12 cellular contexts compared by ENCODE assay signal in genomic region chr3:127011270-127011992, GRCh38. TPM values are rescaled to one million over a fixed set of nuclear protein-coding genes. Genes with fewer than 3 reads are reported as not detected.
DNase-seq lines count a peak whose midpoint lies in the region; ATAC-seq and TF ChIP-seq lines count a peak whose summit lies in the region.
"Had no signal": no experiment of that assay in that cellular context is flagged by ENCODE, and none has a peak within 500 bp of the region (broad histone marks: within the 10 kb centered on the region; RNA-seq: fewer than 3 reads in every experiment).

No MANE protein-coding gene starts in this region.

- peak; percentile 19 for DNase-seq in GM04504 (ENCODE audit: low read depth)
- peak in 2 of 4 donors; percentile 20 to 36 for DNase-seq in body of pancreas
- peak; percentile 62 for DNase-seq in left ventricle myocardium superior
- no peak for DNase-seq in cerebellar cortex (ENCODE audit: low spot score)
- no peak for DNase-seq in activated T-cell treated with anti-CD3 and anti-CD28 coated beads for 4 hours
- no peak for DNase-seq in activated CD8-positive, alpha-beta memory T cell treated with anti-CD3 and anti-CD28 coated beads, Interleukin-2, amount 50 U/mL, for 4 hours
- DNase-seq in vagina (ENCODE audit: extremely low spot score in 2 of 2), result no peak
- DNase-seq: activated CD4-positive, alpha-beta T cell treated with anti-CD3 and anti-CD28 coated beads, Interleukin-2, amount 10 ng/mL, durations not matched to agents 24 days and 14 days; C1 segment of cervical spinal cord; NCI-H187 had no signal

- ATAC-seq in body of pancreas, result peak; percentile 34
- ATAC-seq in left ventricle myocardium superior, result peak; percentile 68

- H3K36me3 ChIP-seq in ACC112 (ENCODE audit: insufficient read depth, low read length) (peaks cover 8% of the 10 kb centered on the region; the same call in 1 of the 2 replicates), body of pancreas (replicated peaks in 1 of 2; ENCODE audit: insufficient read depth in 1 of 2, low read depth in 2 of 2) (peaks cover 4 to 5% of the 10 kb centered on the region in 2 donors), vagina (peaks cover 4 to 29% of the 10 kb centered on the region in 2 donors)

- H3K27ac ChIP-seq in ACC112 (ENCODE audit: low read depth, low read length) (peak overlapping the region; percentile 43), body of pancreas (no peak overlapping the region), vagina (no peak overlapping the region)
- H3K27ac ChIP-seq: parathyroid adenoma had no signal

- H3K4me3 ChIP-seq in ACC112 (ENCODE audit: low read depth, low read length) (no peak overlapping the region), body of pancreas (no peak overlapping the region), vagina (no peak overlapping the region)

- H3K4me1 ChIP-seq in ACC112 (ENCODE audit: control insufficient read depth, insufficient read depth, low read length, unreplicated experiment) (peaks cover 15% of the 10 kb centered on the region), body of pancreas (no peaks in the 10 kb centered on the region), vagina (no peaks in the 10 kb centered on the region)
- H3K4me1 ChIP-seq: parathyroid adenoma had no signal

- TF ChIP-seq POLR2A in body of pancreas (IDR thresholded peaks at IDR 0.05) (no peak), vagina (IDR thresholded peaks at IDR 0.05) (no peak)

- TF ChIP-seq CTCF in body of pancreas (IDR thresholded peaks at IDR 0.05) (no peak), vagina (IDR thresholded peaks at IDR 0.05) (no peak)

- intact Hi-C loops in body of pancreas (cut with DNase I) (no loop called here), left ventricle myocardium superior (cut with micrococcal nuclease) (no loop called here), vagina (cut with DNase I) (no loop called here)

- WGBS in body of pancreas, 2 donors, result 88 to 91% methylated on average over 4 to 8 of the region's 8 CpGs

- no peak overlapping the region for H2AFZ ChIP-seq in ACC112 (ENCODE audit: low read length, unreplicated experiment)
- H2AFZ ChIP-seq: parathyroid adenoma had no signal

- no peaks in the 10 kb centered on the region for H3K79me2 ChIP-seq in ACC112 (ENCODE audit: control insufficient read depth, insufficient read depth, low read length, unreplicated experiment)

- H3K27me3 ChIP-seq in ACC112 (ENCODE audit: insufficient read depth, low read length) (no peaks in the 10 kb centered on the region), body of pancreas (no peaks in the 10 kb centered on the region), vagina (no peaks in the 10 kb centered on the region)

- H3K9me3 ChIP-seq in body of pancreas (no peaks in the 10 kb centered on the region), vagina (no peaks in the 10 kb centered on the region)

RNA-seq across cellular contexts. Expression of gene PLXNA1, which starts 28.5 kb away (rescaled TPM):
- total RNA-seq in body of pancreas (10 to 100 TPM; 13.2 to 25.1 TPM), left ventricle myocardium superior (23.8 TPM), vagina (31.4 TPM)

Comparison
In these comparisons a context has a peak if more than half of its experiments do, and no peak if none do; other contexts are left out.
1. DNase-seq: peak in GM04504 (single experiment) and left ventricle myocardium superior (single experiment); none in cerebellar cortex (single experiment), activated T-cell treated with anti-CD3 and anti-CD28 coated beads for 4 hours (single experiment), activated CD8-positive, alpha-beta memory T cell treated with anti-CD3 and anti-CD28 coated beads, Interleukin-2, amount 50 U/mL, for 4 hours (single experiment) and vagina (0 of 2).